In the genomic region with DNA sequence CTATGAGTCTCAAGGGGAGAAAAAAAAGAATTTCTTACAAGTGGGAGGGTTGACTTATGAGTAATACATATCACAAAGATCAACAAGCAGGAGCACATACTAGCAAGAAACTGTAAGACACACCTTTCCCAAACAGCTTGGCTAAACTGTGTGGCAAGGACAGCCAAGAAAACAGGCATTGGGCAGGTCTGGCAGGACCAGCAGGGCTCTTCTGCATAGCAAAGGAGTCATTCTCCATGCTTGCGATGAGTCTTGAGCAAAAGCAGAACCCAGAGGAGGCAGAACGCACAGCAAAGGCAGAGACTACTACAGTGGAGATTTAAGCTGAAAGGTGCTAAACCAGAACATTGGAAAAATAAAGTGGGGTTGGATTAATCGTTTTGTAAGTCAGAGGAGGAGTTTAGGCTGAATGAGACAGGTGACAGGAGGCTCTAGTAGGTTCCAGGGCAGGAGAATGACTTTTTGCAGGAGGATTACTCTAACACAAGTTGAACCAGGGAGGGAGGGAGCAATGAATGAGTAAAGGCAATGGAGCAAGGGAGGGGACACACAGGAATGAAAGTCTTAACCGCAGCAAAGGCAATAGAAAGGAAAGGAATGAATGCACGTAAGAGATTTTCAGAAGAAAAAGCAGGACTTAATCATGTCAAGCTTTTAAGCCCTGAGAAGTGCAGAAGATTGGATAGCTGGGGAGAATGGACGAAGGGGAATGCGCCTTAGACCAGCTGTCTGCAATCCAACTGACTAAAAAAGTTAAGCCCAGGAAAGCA, we compare ENCODE assay signal across 12 cellular contexts.
DNase-seq lines count a peak whose midpoint lies in the region; TF ChIP-seq lines count a peak whose summit lies in the region.
"Had no signal": no experiment of that assay in that cellular context is flagged by ENCODE, and none has a peak within 500 bp of the region (broad histone marks: within the 10 kb centered on the region; RNA-seq: fewer than 3 reads in every experiment).

No MANE protein-coding gene starts in this region.

- no peak overlapping the region for H3K4me3 ChIP-seq in HEK293 (ENCODE audit: low read depth, low read length)

- peaks cover 39% of the 10 kb centered on the region for H3K4me1 Mint-ChIP-seq in activated naive CD4-positive, alpha-beta T cell treated with anti-CD3 and anti-CD28 coated beads, Interleukin-2, amount 10 ng/mL, durations not matched to agents 7 days and 5 days

- H3K36me3 Mint-ChIP-seq in activated naive CD4-positive, alpha-beta T cell treated with anti-CD3 and anti-CD28 coated beads, Interleukin-2, amount 10 ng/mL, durations not matched to agents 7 days and 5 days, result peaks cover 16% of the 10 kb centered on the region

- H3K27ac ChIP-seq in HEK293 (ENCODE audit: extremely low read depth, low read depth, low read length), result no peak overlapping the region

- CTCF ChIA-PET in HEK293 (lab: Yijun Ruan, JAX), result interaction anchor here (0.6 to 4.3 kb wide), 3 partner anchors 16 to 102 kb away, joined by 5 to 22 read pairs (median 5); no protein-coding TSS in a partner anchor
- CTCF ChIA-PET in activated naive CD4-positive, alpha-beta T cell treated with anti-CD3 and anti-CD28 coated beads, Interleukin-2, amount 10 ng/mL, durations not matched to agents 7 days and 5 days (lab: Charles Lee), result interaction anchor here (1.3 to 3.4 kb wide), 2 partner anchors 16 to 80 kb away, joined by 3 to 15 read pairs; no protein-coding TSS in a partner anchor

- H3K27ac Mint-ChIP-seq in activated naive CD4-positive, alpha-beta T cell treated with anti-CD3 and anti-CD28 coated beads, Interleukin-2, amount 10 ng/mL, durations not matched to agents 7 days and 5 days, result no peak overlapping the region
- H3K27ac Mint-ChIP-seq: activated naive CD8-positive, alpha-beta T cell treated with anti-CD3 and anti-CD28 coated beads, Interleukin-2, amount 10 ng/mL, durations not matched to agents 7 days and 5 days had no signal

- POLR2A ChIA-PET in HEK293 (lab: Yijun Ruan, JAX), result interaction anchor here (0.6 kb wide), 1 partner anchor 22 kb away, joined by 3 read pairs; no protein-coding TSS in a partner anchor

- peaks cover 4% of the 10 kb centered on the region for H3K27me3 Mint-ChIP-seq in activated naive CD4-positive, alpha-beta T cell treated with anti-CD3 and anti-CD28 coated beads, Interleukin-2, amount 10 ng/mL, durations not matched to agents 7 days and 5 days
- H3K27me3 Mint-ChIP-seq: activated naive CD8-positive, alpha-beta T cell treated with anti-CD3 and anti-CD28 coated beads, Interleukin-2, amount 10 ng/mL, durations not matched to agents 7 days and 5 days had no signal

- H3K36me3 ChIP-seq in HEK293 (ENCODE audit: control insufficient read depth in 2 of 2, insufficient read depth in 1 of 2, low read length in 2 of 2), result peaks cover 0 to 20% of the 10 kb centered on the region in 2 experiments; a peak in 1 of 3 replicates
- H3K36me3 ChIP-seq: tibial nerve had no signal

- no peaks in the 10 kb centered on the region; the same call in 1 of the 2 replicates for H3K4me1 ChIP-seq in HEK293 (ENCODE audit: control insufficient read depth, insufficient read depth, low read length)

- no peaks in the 10 kb centered on the region for H3K9me3 ChIP-seq in HEK293 (ENCODE audit: control insufficient read depth, insufficient read depth, low read depth, low read length)
- H3K9me3 ChIP-seq: tibial nerve had no signal

- TF ChIP-seq CTCF in HEK293 (tag by site-specific recombination; IDR thresholded peaks at IDR 0.05), result no peak

- DNase-seq in astrocyte of the hippocampus (ENCODE audit: low read depth, low spot score) (peak; percentile 75), kidney glomerular epithelial cell (lab: John Stamatoyannopoulos, UW) (peak; percentile 53), activated gamma-delta T cell (lab: John Stamatoyannopoulos, UW) (no peak), UCSD-AML1 (lab: John Stamatoyannopoulos, UW; ENCODE audit: unreplicated experiment) (no peak), NOMO-1 treated with dmso at 0.1 percent for 144 hours (lab: John Stamatoyannopoulos, UW; ENCODE audit: unreplicated experiment) (no peak)
- peak; percentile 24 for DNase-seq in stimulated activated CD8-positive, alpha-beta memory T cell treated with anti-CD3 and anti-CD28 coated beads, Interleukin-4, amount 100 ng/mL, for 48 hours
- no peak for DNase-seq in activated naive CD4-positive, alpha-beta T cell treated with anti-CD3 and anti-CD28 coated beads, Interleukin-2, amount 10 ng/mL, durations not matched to agents 7 days and 5 days
- DNase-seq: activated naive CD8-positive, alpha-beta T cell treated with anti-CD3 and anti-CD28 coated beads, Interleukin-2, amount 10 ng/mL, durations not matched to agents 7 days and 5 days; NCI-H146; T1000 had no signal

- H3K4me3 Mint-ChIP-seq in activated naive CD4-positive, alpha-beta T cell treated with anti-CD3 and anti-CD28 coated beads, Interleukin-2, amount 10 ng/mL, durations not matched to agents 7 days and 5 days, result no peak overlapping the region
- H3K4me3 Mint-ChIP-seq: activated naive CD8-positive, alpha-beta T cell treated with anti-CD3 and anti-CD28 coated beads, Interleukin-2, amount 10 ng/mL, durations not matched to agents 7 days and 5 days had no signal

- H3K9me3 Mint-ChIP-seq in activated naive CD4-positive, alpha-beta T cell treated with anti-CD3 and anti-CD28 coated beads, Interleukin-2, amount 10 ng/mL, durations not matched to agents 7 days and 5 days, result peaks cover 2% of the 10 kb centered on the region
- H3K9me3 Mint-ChIP-seq: activated naive CD8-positive, alpha-beta T cell treated with anti-CD3 and anti-CD28 coated beads, Interleukin-2, amount 10 ng/mL, durations not matched to agents 7 days and 5 days had no signal

TF ChIP-seq in HEK293, 187 proteins besides CTCF, POLR2A, EP300 and RAD21:
- TF ChIP-seq ZNF792 (tag by site-specific recombination; IDR thresholded peaks at IDR 0.05), result no peak
- TF ChIP-seq MYNN (tag by site-specific recombination; IDR thresholded peaks at IDR 0.05; ENCODE audit: borderline replicate concordance), result no peak
- no peak for TF ChIP-seq ZNF155 (tag by site-specific recombination; IDR thresholded peaks at IDR 0.05)
- TF ChIP-seq PRDM10 (tag by site-specific recombination; IDR thresholded peaks at IDR 0.05), result no peak
- TF ChIP-seq TRIM28 (IDR thresholded peaks at IDR 0.05; ENCODE audit: borderline replicate concordance, low read length), result no peak
- TF ChIP-seq ZNF221 (tag by site-specific recombination; IDR thresholded peaks at IDR 0.05; ENCODE audit: borderline replicate concordance), result no peak
- no peak for TF ChIP-seq ZNF2 (tag by site-specific recombination; IDR thresholded peaks at IDR 0.05)
- no peak for TF ChIP-seq ZNF354C (tag by site-specific recombination; IDR thresholded peaks at IDR 0.05; ENCODE audit: borderline replicate concordance, low read depth)
- no peak for TF ChIP-seq ZBTB8A (tag by site-specific recombination; IDR thresholded peaks at IDR 0.05)
- no peak for TF ChIP-seq ZNF530 (tag by site-specific recombination; IDR thresholded peaks at IDR 0.05; ENCODE audit: low read depth)
- TF ChIP-seq, protein P1, sequence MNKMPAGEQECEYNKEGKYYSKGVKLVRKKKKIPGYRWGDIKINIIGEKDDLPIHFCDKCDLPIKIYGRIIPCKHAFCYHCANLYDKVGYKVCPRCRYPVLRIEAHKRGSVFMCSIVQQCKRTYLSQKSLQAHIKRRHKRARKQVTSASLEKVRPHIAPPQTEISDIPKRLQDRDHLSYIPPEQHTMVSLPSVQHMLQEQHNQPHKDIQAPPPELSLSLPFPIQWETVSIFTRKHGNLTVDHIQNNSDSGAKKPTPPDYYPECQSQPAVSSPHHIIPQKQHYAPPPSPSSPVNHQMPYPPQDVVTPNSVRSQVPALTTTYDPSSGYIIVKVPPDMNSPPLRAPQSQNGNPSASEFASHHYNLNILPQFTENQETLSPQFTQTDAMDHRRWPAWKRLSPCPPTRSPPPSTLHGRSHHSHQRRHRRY (tag by site-specific recombination; IDR thresholded peaks at IDR 0.05), result no peak
- TF ChIP-seq ZNF600 (tag by site-specific recombination; IDR thresholded peaks at IDR 0.05), result 0 out of 2 replicates have a peak, but pooled peaks have one; percentile 20
- TF ChIP-seq SCRT2 (tag by site-specific recombination; IDR thresholded peaks at IDR 0.05), result peak; percentile 39; the same call in 1 of the 2 replicates

Comparison
In these comparisons a context has a peak if more than half of its experiments do, and no peak if none do; other contexts are left out.
1. DNase-seq: peak in astrocyte of the hippocampus (single experiment), kidney glomerular epithelial cell (single experiment) and stimulated activated CD8-positive, alpha-beta memory T cell treated with anti-CD3 and anti-CD28 coated beads, Interleukin-4, amount 100 ng/mL, for 48 hours (single experiment); none in activated gamma-delta T cell (single experiment), UCSD-AML1 (single experiment), activated naive CD4-positive, alpha-beta T cell treated with anti-CD3 and anti-CD28 coated beads, Interleukin-2, amount 10 ng/mL, durations not matched to agents 7 days and 5 days (single experiment) and NOMO-1 treated with dmso at 0.1 percent for 144 hours (single experiment).